In the genomic region with DNA sequence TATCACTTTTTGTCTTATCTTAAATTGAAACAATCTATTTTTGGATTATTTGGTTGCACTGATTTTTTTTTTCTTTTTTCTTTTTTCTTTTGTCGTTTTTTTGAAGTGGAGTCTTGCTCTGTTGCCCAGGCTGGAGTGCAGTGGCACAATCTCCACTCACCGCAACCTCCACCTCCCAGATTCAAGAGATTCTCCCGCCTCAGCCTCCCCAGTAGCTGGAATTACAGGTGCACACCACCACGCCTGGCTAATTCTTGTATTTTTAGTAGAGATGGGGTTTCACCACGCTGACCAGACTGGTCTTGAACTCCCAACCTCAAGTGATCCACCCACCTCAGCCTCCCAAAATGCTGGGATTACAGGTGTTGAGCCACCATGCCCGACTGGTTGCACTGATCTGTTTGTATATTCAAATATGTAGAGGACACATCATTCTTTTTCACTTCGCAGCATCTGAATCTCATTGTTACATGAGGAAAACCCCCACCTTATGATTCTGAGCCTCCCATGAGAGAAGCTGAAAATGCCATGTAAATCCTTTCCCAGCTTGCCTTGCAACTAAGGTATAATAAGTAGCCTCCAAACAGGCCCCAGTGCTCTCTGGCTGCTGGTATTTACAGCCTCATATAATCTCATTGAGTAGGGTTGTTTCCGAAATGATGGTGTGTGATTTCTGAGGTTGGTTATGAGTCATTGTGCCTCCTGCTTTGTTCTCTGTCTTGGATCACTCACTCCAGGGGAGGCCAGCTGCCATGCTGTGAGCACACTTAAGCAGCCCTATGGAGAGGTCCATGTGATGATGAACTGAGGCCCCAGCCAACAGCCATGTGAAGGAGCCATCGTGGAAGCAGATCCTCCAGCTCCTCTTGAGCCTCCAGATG, we compare ENCODE assay signal across 7 cellular contexts. TPM values are rescaled to one million over a fixed set of nuclear protein-coding genes. Genes with fewer than 3 reads are reported as not detected.
DNase-seq lines count a peak whose midpoint lies in the region; ATAC-seq, FAIRE-seq and TF ChIP-seq lines count a peak whose summit lies in the region.

No MANE protein-coding gene starts in this region.

- peaks cover 22% of the 10 kb centered on the region for H3F3A ChIP-seq in MM.1S (ENCODE audit: insufficient read depth, low read length)

- no peaks in the 10 kb centered on the region for H3K36me3 ChIP-seq in MM.1S (replicated peaks; ENCODE audit: insufficient read depth, low read length)

- no peaks in the 10 kb centered on the region for H3K9me3 ChIP-seq in MM.1S (replicated peaks; ENCODE audit: insufficient read depth, low read length)

- ATAC-seq in GM18499 (IDR thresholded peaks at IDR 0.05; ENCODE audit: insufficient read depth, unreplicated experiment) (peak; percentile 37), GM21786 (IDR thresholded peaks at IDR 0.05; ENCODE audit: unreplicated experiment) (peak; percentile 45)

- 0 out of 2 replicates have a peak overlapping the region, but pooled peaks have one; percentile 19 for H2AFZ ChIP-seq in MM.1S (ENCODE audit: low read length)

- peaks cover 27% of the 10 kb centered on the region for H3K4me1 ChIP-seq in MM.1S (ENCODE audit: low read length)

- peak overlapping the region; percentile 22; the same call in 1 of the 2 replicates for H3K27ac ChIP-seq in MM.1S (ENCODE audit: low read length)

- no peak for TF ChIP-seq CTCF in MM.1S (IDR thresholded peaks at IDR 0.05; ENCODE audit: low read length)

- FAIRE-seq in frontal cortex (lab: Jason Lieb, UNC) = no peak

- no peak overlapping the region for H3K4me3 ChIP-seq in MM.1S (ENCODE audit: low read length)

- H3K27me3 ChIP-seq in MM.1S (replicated peaks; ENCODE audit: insufficient read depth, low read length) = no peaks in the 10 kb centered on the region

- no peaks in the 10 kb centered on the region for H4K20me1 ChIP-seq in MM.1S (ENCODE audit: insufficient read depth, low read length)

- H3K9ac ChIP-seq in MM.1S (ENCODE audit: low read length) = no peak overlapping the region

- peaks cover 4% of the 10 kb centered on the region for H3K79me2 ChIP-seq in MM.1S (ENCODE audit: low read length)

- H3K9me2 ChIP-seq in MM.1S (replicated peaks; ENCODE audit: insufficient read depth, low read length) = no peaks in the 10 kb centered on the region

- no peak overlapping the region for H3K4me2 ChIP-seq in MM.1S (ENCODE audit: low read depth, low read length)

- DNase-seq in MM.1S (peak; percentile 34), frontal cortex (ENCODE audit: low spot score in 2 of 2) (no peak), T-helper 9 cell (no peak)
- DNase-seq in activated T-helper 9 cell treated with anti-CD3 and anti-CD28 coated beads, Interleukin-2, amount 50 U/mL, for 16 hours (ENCODE audit: low read depth) = peak; percentile 30
- DNase-seq in stimulated activated CD4-positive, alpha-beta T cell treated with anti-CD3 and anti-CD28 coated beads, Interleukin-15, amount 100 ng/mL, for 24 hours = peak; percentile 67

RNA-seq across cellular contexts. Expression of gene HSP90B1, which starts 5.2 kb away (rescaled TPM):
- 194 TPM for total RNA-seq in frontal cortex

RNA-seq across cellular contexts. Expression of gene TDG, which starts 40.7 kb away (rescaled TPM):
- 56.3 TPM for total RNA-seq in frontal cortex

Comparison
In these comparisons a context has a peak if more than half of its experiments do, and no peak if none do; other contexts are left out.
1. DNase-seq: peak in MM.1S (single experiment), activated T-helper 9 cell treated with anti-CD3 and anti-CD28 coated beads, Interleukin-2, amount 50 U/mL, for 16 hours (single experiment) and stimulated activated CD4-positive, alpha-beta T cell treated with anti-CD3 and anti-CD28 coated beads, Interleukin-15, amount 100 ng/mL, for 24 hours (single experiment); none in frontal cortex (0 of 2) and T-helper 9 cell (single experiment).